Comparison of ENCODE assay signal across 10 cellular contexts in genomic region chr19:29622191-29623070, GRCh38. TPM values are rescaled to one million over a fixed set of nuclear protein-coding genes. Genes with fewer than 3 reads are reported as not detected.
A peak's percentile ranks its signal among the peaks of the same experiment; 100 is the strongest.
DNase-seq lines count a peak whose midpoint lies in the region; ATAC-seq lines count a peak whose summit lies in the region.
"Had no signal": no experiment of that assay in that cellular context is flagged by ENCODE, and none has a peak within 500 bp of the region (broad histone marks: within the 10 kb centered on the region; RNA-seq: fewer than 3 reads in every experiment).

No MANE protein-coding gene starts in this region.

- H3K4me1 ChIP-seq in CD4-positive, alpha-beta memory T cell (ENCODE audit: insufficient read depth, low read length), result peaks cover 52% of the 10 kb centered on the region

- intact Hi-C loops in CD4-positive, alpha-beta memory T cell (cut with micrococcal nuclease), result no loop called here

- ATAC-seq in HG02588 (IDR thresholded peaks at IDR 0.05; ENCODE audit: unreplicated experiment) (peak; percentile 65), HG03045 (IDR thresholded peaks at IDR 0.05; ENCODE audit: unreplicated experiment) (no peak)

- H3K27ac ChIP-seq in CD4-positive, alpha-beta memory T cell (ENCODE audit: low read depth, low read length), result peak overlapping the region; percentile 35
- H3K27ac ChIP-seq: cardiac muscle cell had no signal

- H3K9me3 ChIP-seq in CD4-positive, alpha-beta memory T cell (ENCODE audit: control insufficient read depth in 1 of 2, low read length in 2 of 2), result no peaks in the 10 kb centered on the region

- H3K36me3 ChIP-seq in CD4-positive, alpha-beta memory T cell (ENCODE audit: insufficient read depth, low read length), result no peaks in the 10 kb centered on the region
- H3K36me3 ChIP-seq: cardiac muscle cell had no signal

- H3K36me3 Mint-ChIP-seq in CD4-positive, alpha-beta memory T cell, result no peaks in the 10 kb centered on the region
- H3K36me3 Mint-ChIP-seq in activated CD4-positive, alpha-beta memory T cell treated with anti-CD3 and anti-CD28 coated beads, Interleukin-2, amount 10 ng/mL, durations not matched to agents 7 days and 5 days (ENCODE audit: low read depth), result no peaks in the 10 kb centered on the region

- H3K9me3 Mint-ChIP-seq in CD4-positive, alpha-beta memory T cell, result peaks cover 0 to 2% (median 0%) of the 10 kb centered on the region in 8 donors
- no peaks in the 10 kb centered on the region for H3K9me3 Mint-ChIP-seq in activated CD4-positive, alpha-beta memory T cell treated with anti-CD3 and anti-CD28 coated beads, Interleukin-2, amount 10 ng/mL, durations not matched to agents 7 days and 5 days

- H3K4me3 Mint-ChIP-seq in CD4-positive, alpha-beta memory T cell, result peak overlapping the region in 7 of 8 donors; percentile 19 to 85 (median 71)
- H3K4me3 Mint-ChIP-seq in activated CD4-positive, alpha-beta memory T cell treated with anti-CD3 and anti-CD28 coated beads, Interleukin-2, amount 10 ng/mL, durations not matched to agents 7 days and 5 days, result peak overlapping the region; percentile 86

- peaks cover 40 to 56% (median 47%) of the 10 kb centered on the region in 4 donors for H3K4me1 Mint-ChIP-seq in CD4-positive, alpha-beta memory T cell
- H3K4me1 Mint-ChIP-seq in activated CD4-positive, alpha-beta memory T cell treated with anti-CD3 and anti-CD28 coated beads, Interleukin-2, amount 10 ng/mL, durations not matched to agents 7 days and 5 days, result peaks cover 66% of the 10 kb centered on the region

- POLR2A ChIA-PET in CD4-positive, alpha-beta memory T cell (lab: Charles Lee; ENCODE audit: partially characterized antibody), result interaction anchor here (0.6 to 8.6 kb wide), 14 partner anchors 11 to 339 kb away, joined by 3 to 93 read pairs (median 9); partner anchors contain the start of genes C19orf12, PLEKHF1 and POP4
- POLR2A ChIA-PET in activated CD4-positive, alpha-beta memory T cell treated with anti-CD3 and anti-CD28 coated beads, Interleukin-2, amount 10 ng/mL, durations not matched to agents 7 days and 5 days (lab: Charles Lee), result interaction anchor here (0.9 to 11.4 kb wide), 12 partner anchors 11 to 190 kb away, joined by 3 to 131 read pairs (median 12); partner anchors contain the start of genes C19orf12, PLEKHF1 and POP4

- H3K27me3 Mint-ChIP-seq in CD4-positive, alpha-beta memory T cell, result no peaks in the 10 kb centered on the region
- no peaks in the 10 kb centered on the region for H3K27me3 Mint-ChIP-seq in activated CD4-positive, alpha-beta memory T cell treated with anti-CD3 and anti-CD28 coated beads, Interleukin-2, amount 10 ng/mL, durations not matched to agents 7 days and 5 days

- DNase-seq in CD4-positive, alpha-beta memory T cell, result peak; percentile 22 to 55 (median 36)
- peak; percentile 44 for DNase-seq in activated CD4-positive, alpha-beta memory T cell treated with anti-CD3 and anti-CD28 coated beads, Interleukin-2, amount 10 ng/mL, durations not matched to agents 7 days and 5 days
- DNase-seq in kidney tubule cell (ENCODE audit: low spot score), result peak; percentile 22
- no peak for DNase-seq in DMS53 treated with DMSO at 0.1 percent for 48 hours (lab: John Stamatoyannopoulos, UW; ENCODE audit: unreplicated experiment)
- DNase-seq in NCI-H446 treated with DMSO at 0.1 percent for 48 hours (lab: John Stamatoyannopoulos, UW), result no peak
- no peak for DNase-seq in NCI-H526 treated with DMSO at 0.1 percent for 48 hours (lab: John Stamatoyannopoulos, UW)
- DNase-seq: kidney glomerular epithelial cell had no signal

- H3K27me3 ChIP-seq in CD4-positive, alpha-beta memory T cell (ENCODE audit: insufficient read depth, low read length), result no peaks in the 10 kb centered on the region
- H3K27me3 ChIP-seq: cardiac muscle cell had no signal

- CTCF ChIA-PET in CD4-positive, alpha-beta memory T cell (lab: Charles Lee; ENCODE audit: partially characterized antibody), result interaction anchor here (1.0 to 10.2 kb wide), 11 partner anchors 12 to 249 kb away, joined by 3 to 88 read pairs (median 4); partner anchors contain the start of genes C19orf12, PLEKHF1 and POP4
- CTCF ChIA-PET in activated CD4-positive, alpha-beta memory T cell treated with anti-CD3 and anti-CD28 coated beads, Interleukin-2, amount 10 ng/mL, durations not matched to agents 7 days and 5 days (lab: Charles Lee), result interaction anchor here (1.6 to 9.7 kb wide), 11 partner anchors 12 to 93 kb away, joined by 3 to 95 read pairs (median 20); partner anchors contain the start of genes C19orf12, PLEKHF1 and POP4

- no peak overlapping the region for H3K4me3 ChIP-seq in CD4-positive, alpha-beta memory T cell (ENCODE audit: low read length in 2 of 2)
- H3K4me3 ChIP-seq: cardiac muscle cell had no signal

- peak overlapping the region; percentile 73 to 94 (median 91) for H3K27ac Mint-ChIP-seq in CD4-positive, alpha-beta memory T cell
- H3K27ac Mint-ChIP-seq in activated CD4-positive, alpha-beta memory T cell treated with anti-CD3 and anti-CD28 coated beads, Interleukin-2, amount 10 ng/mL, durations not matched to agents 7 days and 5 days, result peak overlapping the region; percentile 97

RNA-seq across cellular contexts. Expression of gene POP4, which starts 16.3 kb away (rescaled TPM):
- 10 to 100 TPM; 54.1 to 58.4 TPM for total RNA-seq in CD4-positive, alpha-beta memory T cell
- 100 to 1,000 TPM; 141 to 189 TPM for polyA plus RNA-seq in CD4-positive, alpha-beta memory T cell
- total RNA-seq in activated CD4-positive, alpha-beta memory T cell treated with anti-CD3 and anti-CD28 coated beads, Interleukin-2, amount 10 ng/mL, durations not matched to agents 7 days and 5 days, result 10 to 100 TPM; 86.8 to 94.4 TPM

RNA-seq across cellular contexts. Expression of gene PLEKHF1, which starts 42.8 kb away (rescaled TPM):
- total RNA-seq in CD4-positive, alpha-beta memory T cell, result 10 to 100 TPM; 31.2 to 32.4 TPM
- polyA plus RNA-seq in CD4-positive, alpha-beta memory T cell, result 10 to 100 TPM; 15.3 to 36.0 TPM
- total RNA-seq in activated CD4-positive, alpha-beta memory T cell treated with anti-CD3 and anti-CD28 coated beads, Interleukin-2, amount 10 ng/mL, durations not matched to agents 7 days and 5 days, result 10 to 100 TPM; 53.1 to 53.9 TPM

Comparison
In these comparisons a context has a peak if more than half of its experiments do, and no peak if none do; other contexts are left out.
1. DNase-seq: peak in CD4-positive, alpha-beta memory T cell (5 of 5), activated CD4-positive, alpha-beta memory T cell treated with anti-CD3 and anti-CD28 coated beads, Interleukin-2, amount 10 ng/mL, durations not matched to agents 7 days and 5 days (single experiment) and kidney tubule cell (single experiment); none in DMS53 treated with DMSO at 0.1 percent for 48 hours (single experiment), NCI-H446 treated with DMSO at 0.1 percent for 48 hours (single experiment) and NCI-H526 treated with DMSO at 0.1 percent for 48 hours (single experiment).